1 cellular context compared by ENCODE assay signal in the genomic region with DNA sequence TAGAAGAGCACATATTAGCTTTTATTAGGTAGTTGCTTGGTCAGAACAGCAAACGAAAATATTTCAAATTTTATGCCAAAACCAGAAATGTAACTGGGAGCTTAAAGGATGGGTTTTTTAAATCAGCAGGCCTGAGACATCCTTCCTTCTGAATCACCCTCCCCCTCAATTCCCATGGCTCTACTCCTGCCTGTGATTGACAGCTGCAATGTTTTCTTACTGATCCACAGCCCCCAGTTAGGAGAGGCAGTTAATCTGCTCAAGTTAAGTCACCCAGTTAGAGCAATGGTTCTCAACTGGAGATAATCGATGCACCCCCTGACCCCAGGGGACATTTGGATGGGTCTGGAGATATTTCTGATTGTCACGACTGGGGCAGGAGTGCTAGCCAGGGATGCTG.
TF ChIP-seq lines count a peak whose summit lies in the region.

No MANE protein-coding gene starts in this region.

TF ChIP-seq in SK-N-SH treated with all-trans-retinoic acid at 6 μM for 48 hours, 23 proteins besides CTCF, POLR2A, EP300 and RAD21 (continued from another document):
- TF ChIP-seq, protein P1, sequence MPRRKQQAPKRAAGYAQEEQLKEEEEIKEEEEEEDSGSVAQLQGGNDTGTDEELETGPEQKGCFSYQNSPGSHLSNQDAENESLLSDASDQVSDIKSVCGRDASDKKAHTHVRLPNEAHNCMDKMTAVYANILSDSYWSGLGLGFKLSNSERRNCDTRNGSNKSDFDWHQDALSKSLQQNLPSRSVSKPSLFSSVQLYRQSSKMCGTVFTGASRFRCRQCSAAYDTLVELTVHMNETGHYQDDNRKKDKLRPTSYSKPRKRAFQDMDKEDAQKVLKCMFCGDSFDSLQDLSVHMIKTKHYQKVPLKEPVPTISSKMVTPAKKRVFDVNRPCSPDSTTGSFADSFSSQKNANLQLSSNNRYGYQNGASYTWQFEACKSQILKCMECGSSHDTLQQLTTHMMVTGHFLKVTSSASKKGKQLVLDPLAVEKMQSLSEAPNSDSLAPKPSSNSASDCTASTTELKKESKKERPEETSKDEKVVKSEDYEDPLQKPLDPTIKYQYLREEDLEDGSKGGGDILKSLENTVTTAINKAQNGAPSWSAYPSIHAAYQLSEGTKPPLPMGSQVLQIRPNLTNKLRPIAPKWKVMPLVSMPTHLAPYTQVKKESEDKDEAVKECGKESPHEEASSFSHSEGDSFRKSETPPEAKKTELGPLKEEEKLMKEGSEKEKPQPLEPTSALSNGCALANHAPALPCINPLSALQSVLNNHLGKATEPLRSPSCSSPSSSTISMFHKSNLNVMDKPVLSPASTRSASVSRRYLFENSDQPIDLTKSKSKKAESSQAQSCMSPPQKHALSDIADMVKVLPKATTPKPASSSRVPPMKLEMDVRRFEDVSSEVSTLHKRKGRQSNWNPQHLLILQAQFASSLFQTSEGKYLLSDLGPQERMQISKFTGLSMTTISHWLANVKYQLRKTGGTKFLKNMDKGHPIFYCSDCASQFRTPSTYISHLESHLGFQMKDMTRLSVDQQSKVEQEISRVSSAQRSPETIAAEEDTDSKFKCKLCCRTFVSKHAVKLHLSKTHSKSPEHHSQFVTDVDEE (CRISPR knock-in tag; IDR thresholded peaks at IDR 0.05), result no peak
- TF ChIP-seq ZNF70 (CRISPR knock-in tag; IDR thresholded peaks at IDR 0.05) (no peak), TCF4 (CRISPR knock-in tag; IDR thresholded peaks at IDR 0.05; ENCODE audit: borderline replicate concordance) (no peak), GLIS3 (CRISPR knock-in tag; IDR thresholded peaks at IDR 0.05) (no peak), RARB (CRISPR knock-in tag; IDR thresholded peaks at IDR 0.05) (no peak), ZC3H10 (CRISPR knock-in tag; IDR thresholded peaks at IDR 0.05) (no peak), ZFP3 (CRISPR knock-in tag; IDR thresholded peaks at IDR 0.05) (no peak)
- TF ChIP-seq, protein P2, sequence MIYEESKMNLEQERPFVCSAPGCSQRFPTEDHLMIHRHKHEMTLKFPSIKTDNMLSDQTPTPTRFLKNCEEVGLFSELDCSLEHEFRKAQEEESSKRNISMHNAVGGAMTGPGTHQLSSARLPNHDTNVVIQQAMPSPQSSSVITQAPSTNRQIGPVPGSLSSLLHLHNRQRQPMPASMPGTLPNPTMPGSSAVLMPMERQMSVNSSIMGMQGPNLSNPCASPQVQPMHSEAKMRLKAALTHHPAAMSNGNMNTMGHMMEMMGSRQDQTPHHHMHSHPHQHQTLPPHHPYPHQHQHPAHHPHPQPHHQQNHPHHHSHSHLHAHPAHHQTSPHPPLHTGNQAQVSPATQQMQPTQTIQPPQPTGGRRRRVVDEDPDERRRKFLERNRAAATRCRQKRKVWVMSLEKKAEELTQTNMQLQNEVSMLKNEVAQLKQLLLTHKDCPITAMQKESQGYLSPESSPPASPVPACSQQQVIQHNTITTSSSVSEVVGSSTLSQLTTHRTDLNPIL (CRISPR knock-in tag; IDR thresholded peaks at IDR 0.05; ENCODE audit: low read depth), result no peak
- TF ChIP-seq, protein P3, sequence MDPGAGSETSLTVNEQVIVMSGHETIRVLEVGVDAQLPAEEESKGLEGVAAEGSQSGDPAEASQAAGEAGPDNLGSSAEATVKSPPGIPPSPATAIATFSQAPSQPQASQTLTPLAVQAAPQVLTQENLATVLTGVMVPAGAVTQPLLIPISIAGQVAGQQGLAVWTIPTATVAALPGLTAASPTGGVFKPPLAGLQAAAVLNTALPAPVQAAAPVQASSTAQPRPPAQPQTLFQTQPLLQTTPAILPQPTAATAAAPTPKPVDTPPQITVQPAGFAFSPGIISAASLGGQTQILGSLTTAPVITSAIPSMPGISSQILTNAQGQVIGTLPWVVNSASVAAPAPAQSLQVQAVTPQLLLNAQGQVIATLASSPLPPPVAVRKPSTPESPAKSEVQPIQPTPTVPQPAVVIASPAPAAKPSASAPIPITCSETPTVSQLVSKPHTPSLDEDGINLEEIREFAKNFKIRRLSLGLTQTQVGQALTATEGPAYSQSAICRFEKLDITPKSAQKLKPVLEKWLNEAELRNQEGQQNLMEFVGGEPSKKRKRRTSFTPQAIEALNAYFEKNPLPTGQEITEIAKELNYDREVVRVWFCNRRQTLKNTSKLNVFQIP (CRISPR knock-in tag; IDR thresholded peaks at IDR 0.05; ENCODE audit: borderline replicate concordance, low read depth), result no peak
- TF ChIP-seq, protein P4, sequence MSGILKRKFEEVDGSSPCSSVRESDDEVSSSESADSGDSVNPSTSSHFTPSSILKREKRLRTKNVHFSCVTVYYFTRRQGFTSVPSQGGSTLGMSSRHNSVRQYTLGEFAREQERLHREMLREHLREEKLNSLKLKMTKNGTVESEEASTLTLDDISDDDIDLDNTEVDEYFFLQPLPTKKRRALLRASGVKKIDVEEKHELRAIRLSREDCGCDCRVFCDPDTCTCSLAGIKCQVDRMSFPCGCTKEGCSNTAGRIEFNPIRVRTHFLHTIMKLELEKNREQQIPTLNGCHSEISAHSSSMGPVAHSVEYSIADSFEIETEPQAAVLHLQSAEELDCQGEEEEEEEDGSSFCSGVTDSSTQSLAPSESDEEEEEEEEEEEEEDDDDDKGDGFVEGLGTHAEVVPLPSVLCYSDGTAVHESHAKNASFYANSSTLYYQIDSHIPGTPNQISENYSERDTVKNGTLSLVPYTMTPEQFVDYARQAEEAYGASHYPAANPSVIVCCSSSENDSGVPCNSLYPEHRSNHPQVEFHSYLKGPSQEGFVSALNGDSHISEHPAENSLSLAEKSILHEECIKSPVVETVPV (CRISPR knock-in tag; IDR thresholded peaks at IDR 0.05), result no peak
